ENCODE assay signal across 17 cellular contexts in the genomic region with DNA sequence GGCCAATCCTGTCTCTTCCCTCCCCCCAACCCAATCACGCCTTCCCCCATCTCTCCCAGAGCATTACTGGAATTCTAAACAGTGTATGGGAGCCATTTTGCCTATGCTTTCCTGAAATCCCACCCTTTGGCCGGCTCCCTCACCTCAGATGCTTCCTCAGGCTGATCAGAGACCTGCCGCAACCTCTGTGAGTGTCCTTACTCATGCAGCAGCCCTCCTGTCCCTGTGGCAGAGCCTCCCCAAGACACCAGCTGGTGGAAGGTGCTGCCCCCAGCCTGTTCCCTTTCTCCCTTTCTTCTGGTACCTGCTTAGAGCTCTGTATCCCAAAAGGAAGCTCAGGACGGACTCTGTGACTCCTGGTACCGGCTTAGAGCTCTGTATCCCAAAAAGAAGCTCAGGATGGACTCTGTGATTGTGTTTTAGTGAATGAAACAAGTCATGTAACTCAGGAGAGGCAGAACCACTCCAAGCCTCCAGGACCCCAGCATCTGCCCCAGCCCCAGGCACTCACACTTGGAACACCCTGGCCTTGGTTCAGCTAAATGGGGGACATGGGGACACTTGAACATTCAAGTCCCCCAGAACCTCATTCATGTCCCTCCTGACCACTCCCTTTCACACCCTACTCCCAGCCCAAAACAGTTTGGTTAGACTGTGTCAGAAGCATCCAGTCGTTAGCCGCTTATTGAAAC. TPM values are rescaled to one million over a fixed set of nuclear protein-coding genes. Genes with fewer than 3 reads are reported as not detected.
DNase-seq lines count a peak whose midpoint lies in the region; ATAC-seq, FAIRE-seq and TF ChIP-seq lines count a peak whose summit lies in the region.
"Had no signal": no experiment of that assay in that cellular context is flagged by ENCODE, and none has a peak within 500 bp of the region (broad histone marks: within the 10 kb centered on the region; RNA-seq: fewer than 3 reads in every experiment).

No MANE protein-coding gene starts in this region.

- H3K9ac ChIP-seq in H9 (ENCODE audit: extremely low read depth, insufficient read length, low read length) (no peak overlapping the region), endodermal cell (ENCODE audit: extremely low read depth, low read length, poor library complexity, severe bottlenecking) (no peak overlapping the region)

- no peak overlapping the region for H3K27ac ChIP-seq in H9 (ENCODE audit: insufficient read length, low read depth, low read length)
- H3K27ac ChIP-seq in RWPE2 (ENCODE audit: poor library complexity, severe bottlenecking): no peak overlapping the region
- H3K27ac ChIP-seq in endodermal cell (ENCODE audit: low read depth, low read length): no peak overlapping the region
- H3K27ac ChIP-seq: C4-2B had no signal

- H3T11ph ChIP-seq in H9 (ENCODE audit: low read length): no peak overlapping the region

- no peak for ATAC-seq in RWPE2 (ENCODE audit: low read depth)
- ATAC-seq in GM21786 (IDR thresholded peaks at IDR 0.05; ENCODE audit: unreplicated experiment): no peak
- ATAC-seq: A549; CD8-positive, alpha-beta T cell had no signal

- no peaks in the 10 kb centered on the region for H3K36me3 Mint-ChIP-seq in H9 (ENCODE audit: insufficient read depth in 1 of 3, low read depth in 3 of 3)
- no peaks in the 10 kb centered on the region for H3K36me3 Mint-ChIP-seq in endodermal cell (ENCODE audit: low read depth)
- H3K36me3 Mint-ChIP-seq in osteocyte (ENCODE audit: unreplicated experiment): no peaks in the 10 kb centered on the region
- H3K36me3 Mint-ChIP-seq: CD8-positive, alpha-beta T cell had no signal

- H3K56ac ChIP-seq in H9 (ENCODE audit: insufficient read length, low read depth, low read length): no peak overlapping the region

- H3K79me1 ChIP-seq in H9 (ENCODE audit: insufficient read depth, low read depth, low read length, poor library complexity, severe bottlenecking): no peaks in the 10 kb centered on the region

- no peaks in the 10 kb centered on the region for H3K9me3 Mint-ChIP-seq in H9
- H3K9me3 Mint-ChIP-seq in endodermal cell: no peaks in the 10 kb centered on the region
- H3K9me3 Mint-ChIP-seq in osteocyte (ENCODE audit: unreplicated experiment): no peaks in the 10 kb centered on the region

- no peak overlapping the region for H2BK120ac ChIP-seq in H9 (ENCODE audit: low read depth, low read length, poor library complexity, severe bottlenecking)

- no peak overlapping the region for H2BK15ac ChIP-seq in H9 (ENCODE audit: low read depth, low read length)

- no peak overlapping the region for H4K8ac ChIP-seq in H9 (replicated peaks; ENCODE audit: insufficient read length, low read depth, low read length)

- no peaks in the 10 kb centered on the region for H4K20me1 ChIP-seq in H9 (ENCODE audit: control insufficient read depth, insufficient read depth, insufficient read length)

- WGBS in H9 (ENCODE audit: extremely low coverage, insufficient read length, low lambda C conversion rate): no CpG with 5 or more reads among the region's 7 CpGs
- WGBS in endodermal cell (ENCODE audit: insufficient coverage in 1 of 2, insufficient read length in 1 of 2), 2 experiments: 94 to 95% methylated on average over 5 to 7 of the region's 7 CpGs

- H3K23ac ChIP-seq in H9 (ENCODE audit: insufficient read length, low read depth, low read length): no peak overlapping the region

- H3K4me3 Mint-ChIP-seq in H9 (no peak overlapping the region), endodermal cell (no peak overlapping the region), osteocyte (ENCODE audit: unreplicated experiment) (no peak overlapping the region)
- H3K4me3 Mint-ChIP-seq: CD8-positive, alpha-beta T cell had no signal

- H3K4me2 ChIP-seq in H9 (ENCODE audit: insufficient read depth, insufficient read length, low read length): no peak overlapping the region
- H3K4me2 ChIP-seq: A549 had no signal

- H3K4me3 ChIP-seq in RWPE2 (ENCODE audit: severe bottlenecking) (no peak overlapping the region), endodermal cell (ENCODE audit: low read length) (no peak overlapping the region)
- H3K4me3 ChIP-seq: A549 had no signal

- no peaks in the 10 kb centered on the region for H3K9me3 ChIP-seq in H9 (ENCODE audit: control insufficient read depth, low read depth, low read length)
- H3K9me3 ChIP-seq in RWPE2 (ENCODE audit: severe bottlenecking): no peaks in the 10 kb centered on the region
- H3K9me3 ChIP-seq in endodermal cell (ENCODE audit: control insufficient read depth, low read length): no peaks in the 10 kb centered on the region
- H3K9me3 ChIP-seq: A549, BE2C had no signal

- H4K91ac ChIP-seq in H9 (ENCODE audit: insufficient read length, low read depth, low read length): no peak overlapping the region

- no peak overlapping the region for H2AFZ ChIP-seq in H9 (ENCODE audit: low read length)

- no peaks in the 10 kb centered on the region for H3K79me2 ChIP-seq in H9 (ENCODE audit: insufficient read depth, low read length)

- H3K27me3 ChIP-seq in H9 (ENCODE audit: insufficient read depth, low read length): no peaks in the 10 kb centered on the region; the same call in 1 of the 2 replicates
- no peaks in the 10 kb centered on the region for H3K27me3 ChIP-seq in RWPE2 (ENCODE audit: insufficient read depth, poor library complexity, severe bottlenecking)
- H3K27me3 ChIP-seq in endodermal cell (ENCODE audit: control insufficient read depth, insufficient read depth, low read length, poor library complexity, severe bottlenecking): no peaks in the 10 kb centered on the region
- H3K27me3 ChIP-seq: BE2C had no signal

- no peak overlapping the region for H3K18ac ChIP-seq in H9 (ENCODE audit: insufficient read length, low read depth, low read length)

- H2BK5ac ChIP-seq in H9 (ENCODE audit: insufficient read length, low read length): no peak overlapping the region

- H3K27me3 Mint-ChIP-seq in H9 (ENCODE audit: low read depth) (peaks cover 55% of the 10 kb centered on the region), endodermal cell (ENCODE audit: insufficient read depth) (peaks cover 8% of the 10 kb centered on the region), osteocyte (ENCODE audit: unreplicated experiment) (peaks cover 5% of the 10 kb centered on the region)

- no peaks in the 10 kb centered on the region for H3K36me3 ChIP-seq in RWPE2 (ENCODE audit: low read depth)
- no peaks in the 10 kb centered on the region for H3K36me3 ChIP-seq in endodermal cell (ENCODE audit: control insufficient read depth, insufficient read depth, low read length)
- H3K36me3 ChIP-seq: BE2C had no signal

- H3K4me1 Mint-ChIP-seq in H9 (peaks cover 12 to 19% of the 10 kb centered on the region in 2 experiments), endodermal cell (no peaks in the 10 kb centered on the region), osteocyte (ENCODE audit: unreplicated experiment) (peaks cover 20% of the 10 kb centered on the region)

- H4K5ac ChIP-seq in H9 (ENCODE audit: insufficient read length, low read depth, low read length): no peak overlapping the region

- H2BK12ac ChIP-seq in H9 (ENCODE audit: insufficient read length, low read depth, low read length): no peak overlapping the region

- no peak overlapping the region for H3K14ac ChIP-seq in H9 (ENCODE audit: insufficient read depth, low read length)

- H3K27ac Mint-ChIP-seq in H9 (no peak overlapping the region), endodermal cell (no peak overlapping the region), osteocyte (ENCODE audit: unreplicated experiment) (no peak overlapping the region)
- H3K27ac Mint-ChIP-seq: CD8-positive, alpha-beta T cell had no signal

- no peak for FAIRE-seq in frontal cortex (lab: Jason Lieb, UNC)
- FAIRE-seq: A549, GM19239, H54 had no signal

- H3K4ac ChIP-seq in H9 (ENCODE audit: low read depth, low read length): no peak overlapping the region

- peak; percentile 18 for DNase-seq in H9
- DNase-seq in RWPE2 (ENCODE audit: low spot score): peak; percentile 34
- DNase-seq in endodermal cell: peak; percentile 35
- peak; percentile 67 for DNase-seq in osteocyte (ENCODE audit: extremely low spot score, unreplicated experiment)
- no peak for DNase-seq in NCI-H1105 treated with DMSO at 0.1 percent for 48 hours (lab: John Stamatoyannopoulos, UW)
- no peak for DNase-seq in frontal cortex (ENCODE audit: low spot score in 2 of 2)
- DNase-seq in stimulated activated naive CD4-positive, alpha-beta T cell treated with Interleukin-2 at 50 U/mL for 16 hours (lab: John Stamatoyannopoulos, UW): no peak
- DNase-seq: BE2C, Caco-2, DND-41, GDM1 had no signal

- H2BK20ac ChIP-seq in H9 (ENCODE audit: low read depth, low read length, poor library complexity, severe bottlenecking): no peak overlapping the region

- no peak for TF ChIP-seq CTCF in H9 (conservative IDR thresholded peaks at IDR 0.05)
- TF ChIP-seq CTCF in RWPE2 (IDR thresholded peaks at IDR 0.05; ENCODE audit: poor library complexity, severe bottlenecking): no peak
- no peak for TF ChIP-seq CTCF in endodermal cell (conservative IDR thresholded peaks at IDR 0.05)
- no peak for TF ChIP-seq CTCF in osteocyte (IDR thresholded peaks at IDR 0.05)

- no peak overlapping the region for H2AK5ac ChIP-seq in H9 (ENCODE audit: insufficient read length, low read length)

- H3K4me1 ChIP-seq in H9 (ENCODE audit: insufficient read depth, low read length): peaks cover 2% of the 10 kb centered on the region; the same call in 1 of the 2 replicates
- H3K4me1 ChIP-seq in RWPE2 (ENCODE audit: insufficient read depth, poor library complexity, severe bottlenecking): no peaks in the 10 kb centered on the region
- H3K4me1 ChIP-seq in endodermal cell (ENCODE audit: control insufficient read depth, insufficient read depth, low read length): no peaks in the 10 kb centered on the region
- H3K4me1 ChIP-seq: BE2C, Caco-2 had no signal

- H3K23me2 ChIP-seq in H9 (ENCODE audit: insufficient read length, low read depth, low read length, poor library complexity, severe bottlenecking): no peaks in the 10 kb centered on the region

RNA-seq across cellular contexts. Expression of gene RIN3, which starts 29.3 kb away (rescaled TPM):
- total RNA-seq in H9 (2021): 1.5 and 1.6 TPM in 2 replicates
- 1 to 10 TPM; 5.2 to 6.0 TPM for total RNA-seq in endodermal cell
- 2.5 TPM for polyA plus RNA-seq in endodermal cell (2013, experiment 1 of 2)
- 2.6 TPM for polyA plus RNA-seq in endodermal cell (2013, experiment 2 of 2)
- 26.7 and 31.3 TPM in 2 replicates for total RNA-seq in osteocyte
- total RNA-seq in frontal cortex: under 0.01 TPM

Comparison
In these comparisons a context has a peak if more than half of its experiments do, and no peak if none do; other contexts are left out.
1. DNase-seq: peak in H9 (single experiment), RWPE2 (single experiment), endodermal cell (single experiment) and osteocyte (single experiment); none in NCI-H1105 treated with DMSO at 0.1 percent for 48 hours (single experiment), frontal cortex (0 of 2) and stimulated activated naive CD4-positive, alpha-beta T cell treated with Interleukin-2 at 50 U/mL for 16 hours (single experiment).